2 cellular contexts compared by ENCODE assay signal in the genomic region with DNA sequence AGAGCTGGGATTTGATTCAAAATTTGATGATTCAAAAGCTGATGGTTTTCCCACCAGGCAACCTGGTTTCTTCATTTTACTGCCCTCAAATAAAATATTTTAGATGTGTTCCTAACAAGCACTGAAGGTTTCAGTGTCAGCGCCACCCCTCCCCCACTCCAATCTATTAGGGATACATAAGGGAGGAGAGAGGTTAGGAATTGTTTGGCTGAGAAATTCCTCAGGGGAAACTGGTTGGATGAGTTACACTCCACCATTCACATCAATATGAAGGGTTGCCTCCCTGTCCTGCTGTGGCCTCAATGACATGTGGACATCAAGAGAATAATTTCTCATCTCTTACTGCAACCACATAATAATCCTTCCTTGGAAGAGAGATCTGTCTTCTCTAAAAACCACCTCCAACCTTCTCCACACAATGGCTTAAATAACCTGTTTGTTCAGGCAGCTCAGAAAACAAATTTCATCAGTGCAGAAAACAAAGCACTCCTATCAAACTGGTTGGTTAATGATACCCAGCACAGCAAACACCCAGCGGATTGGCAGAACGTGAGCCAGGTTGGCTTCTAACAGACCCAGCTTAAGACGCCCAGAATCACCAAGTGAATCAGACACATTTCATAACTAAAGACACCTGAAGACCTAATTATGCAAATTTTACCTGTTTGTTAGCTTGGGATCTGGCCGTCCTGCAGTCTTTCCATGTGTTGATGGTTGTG.
TF ChIP-seq lines count a peak whose summit lies in the region.

No MANE protein-coding gene starts in this region.

TF ChIP-seq in GM23338, 12 proteins besides CTCF, POLR2A, EP300 and RAD21:
- TF ChIP-seq, protein P1, sequence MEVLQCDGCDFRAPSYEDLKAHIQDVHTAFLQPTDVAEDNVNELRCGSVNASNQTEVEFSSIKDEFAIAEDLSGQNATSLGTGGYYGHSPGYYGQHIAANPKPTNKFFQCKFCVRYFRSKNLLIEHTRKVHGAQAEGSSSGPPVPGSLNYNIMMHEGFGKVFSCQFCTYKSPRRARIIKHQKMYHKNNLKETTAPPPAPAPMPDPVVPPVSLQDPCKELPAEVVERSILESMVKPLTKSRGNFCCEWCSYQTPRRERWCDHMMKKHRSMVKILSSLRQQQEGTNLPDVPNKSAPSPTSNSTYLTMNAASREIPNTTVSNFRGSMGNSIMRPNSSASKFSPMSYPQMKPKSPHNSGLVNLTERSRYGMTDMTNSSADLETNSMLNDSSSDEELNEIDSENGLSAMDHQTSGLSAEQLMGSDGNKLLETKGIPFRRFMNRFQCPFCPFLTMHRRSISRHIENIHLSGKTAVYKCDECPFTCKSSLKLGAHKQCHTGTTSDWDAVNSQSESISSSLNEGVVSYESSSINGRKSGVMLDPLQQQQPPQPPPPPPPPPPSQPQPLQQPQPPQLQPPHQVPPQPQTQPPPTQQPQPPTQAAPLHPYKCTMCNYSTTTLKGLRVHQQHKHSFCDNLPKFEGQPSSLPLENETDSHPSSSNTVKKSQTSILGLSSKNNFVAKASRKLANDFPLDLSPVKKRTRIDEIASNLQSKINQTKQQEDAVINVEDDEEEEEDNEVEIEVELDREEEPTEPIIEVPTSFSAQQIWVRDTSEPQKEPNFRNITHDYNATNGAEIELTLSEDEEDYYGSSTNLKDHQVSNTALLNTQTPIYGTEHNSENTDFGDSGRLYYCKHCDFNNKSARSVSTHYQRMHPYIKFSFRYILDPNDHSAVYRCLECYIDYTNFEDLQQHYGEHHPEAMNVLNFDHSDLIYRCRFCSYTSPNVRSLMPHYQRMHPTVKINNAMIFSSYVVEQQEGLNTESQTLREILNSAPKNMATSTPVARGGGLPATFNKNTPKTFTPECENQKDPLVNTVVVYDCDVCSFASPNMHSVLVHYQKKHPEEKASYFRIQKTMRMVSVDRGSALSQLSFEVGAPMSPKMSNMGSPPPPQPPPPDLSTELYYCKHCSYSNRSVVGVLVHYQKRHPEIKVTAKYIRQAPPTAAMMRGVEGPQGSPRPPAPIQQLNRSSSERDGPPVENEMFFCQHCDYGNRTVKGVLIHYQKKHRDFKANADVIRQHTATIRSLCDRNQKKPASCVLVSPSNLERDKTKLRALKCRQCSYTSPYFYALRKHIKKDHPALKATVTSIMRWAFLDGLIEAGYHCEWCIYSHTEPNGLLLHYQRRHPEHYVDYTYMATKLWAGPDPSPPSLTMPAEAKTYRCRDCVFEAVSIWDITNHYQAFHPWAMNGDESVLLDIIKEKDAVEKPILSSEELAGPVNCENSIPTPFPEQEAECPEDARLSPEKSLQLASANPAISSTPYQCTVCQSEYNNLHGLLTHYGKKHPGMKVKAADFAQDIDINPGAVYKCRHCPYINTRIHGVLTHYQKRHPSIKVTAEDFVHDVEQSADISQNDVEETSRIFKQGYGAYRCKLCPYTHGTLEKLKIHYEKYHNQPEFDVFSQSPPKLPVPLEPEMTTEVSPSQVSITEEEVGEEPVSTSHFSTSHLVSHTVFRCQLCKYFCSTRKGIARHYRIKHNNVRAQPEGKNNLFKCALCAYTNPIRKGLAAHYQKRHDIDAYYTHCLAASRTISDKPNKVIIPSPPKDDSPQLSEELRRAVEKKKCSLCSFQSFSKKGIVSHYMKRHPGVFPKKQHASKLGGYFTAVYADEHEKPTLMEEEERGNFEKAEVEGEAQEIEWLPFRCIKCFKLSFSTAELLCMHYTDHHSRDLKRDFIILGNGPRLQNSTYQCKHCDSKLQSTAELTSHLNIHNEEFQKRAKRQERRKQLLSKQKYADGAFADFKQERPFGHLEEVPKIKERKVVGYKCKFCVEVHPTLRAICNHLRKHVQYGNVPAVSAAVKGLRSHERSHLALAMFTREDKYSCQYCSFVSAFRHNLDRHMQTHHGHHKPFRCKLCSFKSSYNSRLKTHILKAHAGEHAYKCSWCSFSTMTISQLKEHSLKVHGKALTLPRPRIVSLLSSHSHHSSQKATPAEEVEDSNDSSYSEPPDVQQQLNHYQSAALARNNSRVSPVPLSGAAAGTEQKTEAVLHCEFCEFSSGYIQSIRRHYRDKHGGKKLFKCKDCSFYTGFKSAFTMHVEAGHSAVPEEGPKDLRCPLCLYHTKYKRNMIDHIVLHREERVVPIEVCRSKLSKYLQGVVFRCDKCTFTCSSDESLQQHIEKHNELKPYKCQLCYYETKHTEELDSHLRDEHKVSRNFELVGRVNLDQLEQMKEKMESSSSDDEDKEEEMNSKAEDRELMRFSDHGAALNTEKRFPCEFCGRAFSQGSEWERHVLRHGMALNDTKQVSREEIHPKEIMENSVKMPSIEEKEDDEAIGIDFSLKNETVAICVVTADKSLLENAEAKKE (CRISPR knock-in tag; IDR thresholded peaks at IDR 0.05): peak; percentile 45; the same call in 1 of the 2 replicates
- no peak for TF ChIP-seq REST (IDR thresholded peaks at IDR 0.05; ENCODE audit: unreplicated experiment)

TF ChIP-seq in H1, 55 proteins besides CTCF, POLR2A, EP300 and RAD21:
- TF ChIP-seq NANOG (IDR thresholded peaks at IDR 0.05; ENCODE audit: insufficient read depth, low read depth, low read length, poor library complexity, severe bottlenecking) (peak; percentile 15), ASH2L (IDR thresholded peaks at IDR 0.05; ENCODE audit: low read length) (peak; percentile 97), SRF (IDR thresholded peaks at IDR 0.05; ENCODE audit: low read depth, low read length) (no peak), JUN (IDR thresholded peaks at IDR 0.05; ENCODE audit: low read depth, low read length) (no peak), RBBP5 (IDR thresholded peaks at IDR 0.05; ENCODE audit: borderline replicate concordance, low read depth, low read length) (peak; percentile 92; the same call in 1 of the 2 replicates), CTBP2 (IDR thresholded peaks at IDR 0.05; ENCODE audit: borderline replicate concordance, insufficient read depth, insufficient read length, low read length) (no peak), SP1 (IDR thresholded peaks at IDR 0.05; ENCODE audit: low read depth, low read length) (peak; percentile 90), TEAD4 (IDR thresholded peaks at IDR 0.05; ENCODE audit: low read depth, low read length) (peak; percentile 66; the same call in 1 of the 2 replicates)
TF ChIP-seq in H1: peak in this region for 5.
